In the genomic region with DNA sequence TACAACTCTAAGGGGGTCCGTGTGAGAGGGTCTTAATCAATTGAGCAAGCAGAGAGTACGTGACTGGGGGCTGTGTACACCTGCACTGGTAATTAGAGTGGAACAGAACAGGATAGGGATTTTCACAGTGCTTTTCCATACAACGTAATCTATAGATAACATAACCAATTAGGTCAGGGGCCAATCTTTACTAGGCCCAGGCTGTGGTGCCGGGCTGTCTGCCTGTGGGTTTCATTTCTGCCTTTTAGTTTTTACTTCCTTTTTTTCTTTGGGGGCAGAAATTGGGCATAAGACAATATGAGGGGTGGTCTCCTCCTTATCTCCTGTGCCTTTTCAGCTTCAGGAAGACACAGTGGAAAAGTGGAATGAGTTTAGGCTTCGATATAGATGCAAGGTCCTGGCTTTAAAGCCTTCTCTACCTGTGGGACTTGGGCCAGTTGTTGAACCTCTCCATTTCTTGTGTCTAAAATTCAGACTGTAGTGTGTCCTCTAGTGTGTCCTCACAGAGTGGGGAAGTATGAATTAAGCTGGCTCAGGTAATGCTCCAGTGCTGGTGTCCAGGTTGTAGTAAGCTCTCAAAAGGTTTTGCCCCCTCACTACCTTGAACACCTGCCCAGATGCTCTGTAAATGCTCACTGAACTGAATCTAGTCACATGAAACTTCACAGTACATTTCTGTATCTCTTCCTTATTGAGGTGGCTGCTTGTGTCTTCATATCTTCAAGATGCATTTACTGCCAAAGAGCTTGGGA, we compare ENCODE assay signal across 12 cellular contexts.
DNase-seq lines count a peak whose midpoint lies in the region; ATAC-seq lines count a peak whose summit lies in the region.
"Had no signal": no experiment of that assay in that cellular context is flagged by ENCODE, and none has a peak within 500 bp of the region (broad histone marks: within the 10 kb centered on the region; RNA-seq: fewer than 3 reads in every experiment).

No MANE protein-coding gene starts in this region.

- peak overlapping the region in 2 of 5 donors; percentile 7 to 58 for H3K4me3 Mint-ChIP-seq in immature natural killer cell

- H3K9me3 Mint-ChIP-seq in immature natural killer cell, result no peaks in the 10 kb centered on the region

- H3K36me3 Mint-ChIP-seq in immature natural killer cell, result no peaks in the 10 kb centered on the region

- H3K9me3 ChIP-seq in BLaER1 (peaks cover 12% of the 10 kb centered on the region), right cardiac atrium (ENCODE audit: control insufficient read depth, low read length) (no peaks in the 10 kb centered on the region)
- H3K9me3 ChIP-seq: body of pancreas had no signal

- H3K36me3 ChIP-seq in BLaER1, result no peaks in the 10 kb centered on the region

- intact Hi-C loops in right cardiac atrium (cut with DNase I), result no loop called here

- peaks cover 0 to 3% of the 10 kb centered on the region in 2 donors for H3K4me1 Mint-ChIP-seq in immature natural killer cell

- no peak overlapping the region for H3K9ac ChIP-seq in BLaER1

- peak overlapping the region; percentile 86 for H3K27ac ChIP-seq in BLaER1
- H3K27ac ChIP-seq in right cardiac atrium (ENCODE audit: low read length), result no peak overlapping the region
- H3K27ac ChIP-seq: body of pancreas, foreskin keratinocyte had no signal

- DNase-seq in NOMO-1 (lab: John Stamatoyannopoulos, UW; ENCODE audit: unreplicated experiment in 2 of 2) (peak; percentile 69 to 79), immature natural killer cell (no peak), middle frontal gyrus (ENCODE audit: extremely low spot score, low spot score) (no peak), DMS 273 treated with DMSO at 0.1 percent for 48 hours (lab: John Stamatoyannopoulos, UW) (no peak), right cardiac atrium (no peak)
- DNase-seq: activated CD4-positive, alpha-beta T cell treated with anti-CD3 and anti-CD28 coated beads for 48 hours; body of pancreas; foreskin keratinocyte; NCI-H187 treated with DMSO at 0.1 percent for 48 hours had no signal

- peak overlapping the region; percentile 73 for H3K4me2 ChIP-seq in BLaER1

- H3K4me3 ChIP-seq in BLaER1 (no peak overlapping the region), right cardiac atrium (ENCODE audit: low read length) (no peak overlapping the region)
- H3K4me3 ChIP-seq: body of pancreas had no signal

- H3K27me3 ChIP-seq in BLaER1 (no peaks in the 10 kb centered on the region), right cardiac atrium (ENCODE audit: control insufficient read depth, insufficient read depth) (peaks cover 2% of the 10 kb centered on the region)
- H3K27me3 ChIP-seq: body of pancreas had no signal

- H3K27ac Mint-ChIP-seq in immature natural killer cell, result peak overlapping the region in 2 of 6 donors; percentile 20 to 51

- peaks cover 0 to 6% (median 5%) of the 10 kb centered on the region in 3 donors for H3K27me3 Mint-ChIP-seq in immature natural killer cell (ENCODE audit: low read depth in 3 of 3)

- H4K20me1 ChIP-seq in BLaER1, result no peaks in the 10 kb centered on the region

- 77% methylated on average over 5 of the region's 5 CpGs for WGBS in right cardiac atrium

- H3K4me1 ChIP-seq in BLaER1, result peaks cover 60% of the 10 kb centered on the region
- no peaks in the 10 kb centered on the region for H3K4me1 ChIP-seq in right cardiac atrium (ENCODE audit: control insufficient read depth, insufficient read depth, low read length)
- H3K4me1 ChIP-seq: body of pancreas, foreskin keratinocyte had no signal

- ATAC-seq in GM19328 (IDR thresholded peaks at IDR 0.05; ENCODE audit: unreplicated experiment) (peak; percentile 39), HG02943 (IDR thresholded peaks at IDR 0.05; ENCODE audit: low read depth, unreplicated experiment) (peak; percentile 44), right cardiac atrium (no peak)
- ATAC-seq: body of pancreas, foreskin keratinocyte had no signal

Comparison
In these comparisons a context has a peak if more than half of its experiments do, and no peak if none do; other contexts are left out.
1. ATAC-seq: peak in GM19328 (single experiment) and HG02943 (single experiment); none in right cardiac atrium (0 of 2).
2. DNase-seq: peak in NOMO-1 (2 of 2); none in immature natural killer cell (0 of 3), middle frontal gyrus (single experiment), DMS 273 treated with DMSO at 0.1 percent for 48 hours (single experiment) and right cardiac atrium (0 of 3).